ENCODE assay signal across 8 cellular contexts in genomic region chr1:8702848-8703810, GRCh38.
DNase-seq lines count a peak whose midpoint lies in the region; ATAC-seq and TF ChIP-seq lines count a peak whose summit lies in the region.

No MANE protein-coding gene starts in this region.

- peak; percentile 55 for ATAC-seq in HG03460 (IDR thresholded peaks at IDR 0.05; ENCODE audit: unreplicated experiment)
- ATAC-seq in right lobe of liver = peak; percentile 90 to 96 (median 94)

- H3K27me3 ChIP-seq in BLaER1 treated with 17β-estradiol and CSF1 and Interleukin-3, amounts not matched to agents 10 nM and 100 nM = no peaks in the 10 kb centered on the region
- no peaks in the 10 kb centered on the region for H3K27me3 ChIP-seq in right lobe of liver

- H3K27ac ChIP-seq in BLaER1 treated with 17β-estradiol and CSF1 and Interleukin-3, amounts not matched to agents 10 nM and 100 nM = peak overlapping the region; percentile 83 to 100 (median 96)
- H3K27ac ChIP-seq in right lobe of liver = peak overlapping the region; percentile 76 to 84 (median 80)

- peak overlapping the region; percentile 75 to 97 (median 90) for H3K4me2 ChIP-seq in BLaER1 treated with 17β-estradiol and CSF1 and Interleukin-3, amounts not matched to agents 10 nM and 100 nM

- under 1% methylated on average over 23 of the region's 88 CpGs for WGBS in right lobe of liver (ENCODE audit: insufficient coverage, low coverage, low lambda C conversion rate, missing lambda C conversion rate)

- peak overlapping the region; percentile 70 to 96 (median 86) for H3K4me3 ChIP-seq in BLaER1 treated with 17β-estradiol and CSF1 and Interleukin-3, amounts not matched to agents 10 nM and 100 nM
- peak overlapping the region; percentile 60 to 65 (median 63) for H3K4me3 ChIP-seq in right lobe of liver

- H3K9me3 ChIP-seq in BLaER1 treated with 17β-estradiol and CSF1 and Interleukin-3, amounts not matched to agents 10 nM and 100 nM (replicated peaks in 1 of 11) = no peaks in the 10 kb centered on the region; a peak in 1 of 22 replicates
- H3K9me3 ChIP-seq in right lobe of liver = no peaks in the 10 kb centered on the region

- peak overlapping the region; percentile 89 to 100 (median 99) for H3K9ac ChIP-seq in BLaER1 treated with 17β-estradiol and CSF1 and Interleukin-3, amounts not matched to agents 10 nM and 100 nM

- TF ChIP-seq CTCF in right lobe of liver (IDR thresholded peaks at IDR 0.05) = peak; percentile 14 to 39 (median 28)

- H3K4me1 ChIP-seq in BLaER1 treated with 17β-estradiol and CSF1 and Interleukin-3, amounts not matched to agents 10 nM and 100 nM = peaks cover 47 to 68% (median 54%) of the 10 kb centered on the region in 10 experiments
- peaks cover 0 to 14% (median 3%) of the 10 kb centered on the region in 4 donors for H3K4me1 ChIP-seq in right lobe of liver

- H4K20me1 ChIP-seq in BLaER1 treated with 17β-estradiol and CSF1 and Interleukin-3, amounts not matched to agents 10 nM and 100 nM = peaks cover 0 to 35% (median 12%) of the 10 kb centered on the region in 11 experiments; a peak in 11 of 22 replicates

- intact Hi-C loops in right lobe of liver (cut with DNase I) = no loop called here

- TF ChIP-seq POLR2A in right lobe of liver (IDR thresholded peaks at IDR 0.05) = peak; percentile 89

- DNase-seq in GM19240 (ENCODE audit: insufficient read length, low spot score) (peak; percentile 71), NCI-H526 treated with DMSO at 0.1 percent for 48 hours (lab: John Stamatoyannopoulos, UW) (peak; percentile 94), ecto neural progenitor cell (ENCODE audit: low spot score) (peak; percentile 96), right lobe of liver (peak; percentile 94 to 96 (median 96))
- DNase-seq in activated CD4-positive, alpha-beta T cell treated with anti-CD3 and anti-CD28 coated beads, Interleukin-2, amount 50 U/mL, for 24 hours (ENCODE audit: low read depth in 1 of 2, low spot score in 1 of 2) = peak; percentile 16 to 32
- peak; percentile 19 to 52 for DNase-seq in stimulated activated CD4-positive, alpha-beta T cell treated with anti-CD3 and anti-CD28 coated beads, Interleukin-4, amount 100 ng/mL, for 4 hours

- H3K36me3 ChIP-seq in BLaER1 treated with 17β-estradiol and CSF1 and Interleukin-3, amounts not matched to agents 10 nM and 100 nM = peaks cover 0 to 20% (median 6%) of the 10 kb centered on the region in 11 experiments; a peak in 11 of 22 replicates
- H3K36me3 ChIP-seq in right lobe of liver = no peaks in the 10 kb centered on the region

Comparison
In these comparisons a context has a peak if more than half of its experiments do, and no peak if none do; other contexts are left out.
1. Peak in every context shown above with its lines: DNase-seq, ATAC-seq, H3K4me3 ChIP-seq and H3K27ac ChIP-seq.
2. DNase-seq: peak in every context shown above with its lines; median percentile 96 in ecto neural progenitor cell; 96 in right lobe of liver; 94 in NCI-H526 treated with DMSO at 0.1 percent for 48 hours; 71 in GM19240; 36 in stimulated activated CD4-positive, alpha-beta T cell treated with anti-CD3 and anti-CD28 coated beads, Interleukin-4, amount 100 ng/mL, for 4 hours; 24 in activated CD4-positive, alpha-beta T cell treated with anti-CD3 and anti-CD28 coated beads, Interleukin-2, amount 50 U/mL, for 24 hours.